In genomic region chr3:46995901-46996562, GRCh38 we compare ENCODE assay signal across 15 cellular contexts.
"Had no signal": no experiment of that assay in that cellular context is flagged by ENCODE, and none has a peak within 500 bp of the region (broad histone marks: within the 10 kb centered on the region; RNA-seq: fewer than 3 reads in every experiment).

No MANE protein-coding gene starts in this region.

- H3K4me3 Mint-ChIP-seq: endodermal cell, natural killer cell, T-cell had no signal

- H3K9me3 Mint-ChIP-seq: endodermal cell, natural killer cell, T-cell had no signal

- H3K36me3 Mint-ChIP-seq: natural killer cell had no signal

- H3K4me1 ChIP-seq: ascending aorta had no signal

- H3K27ac Mint-ChIP-seq: progenitor cell of endocrine pancreas had no signal

- ATAC-seq: left lung, natural killer cell, sciatic nerve, T-cell had no signal

- H3K4me3 ChIP-seq: ascending aorta, dorsolateral prefrontal cortex, hepatocyte, left lung had no signal

- H3K27me3 ChIP-seq: ascending aorta, dorsolateral prefrontal cortex, hepatocyte, left lung had no signal

- H3K27ac ChIP-seq: ascending aorta, hepatocyte, left lung had no signal

- H3K9me3 ChIP-seq: ascending aorta, left lung had no signal

- DNase-seq: activated CD4-positive, CD25-positive, alpha-beta regulatory T cell treated with anti-CD3 and anti-CD28 coated beads, Interleukin-2, amount 50 U/mL, for 72 hours; activated naive CD4-positive, alpha-beta T cell; activated T-cell treated with anti-CD3 and anti-CD28 coated beads for 4 hours; endodermal cell; islet precursor cell; mesenchymal stem cell; natural killer cell; nucleus accumbens; T-cell had no signal
